Comparison of ENCODE assay signal across 10 cellular contexts in genomic region chr9:71895122-71895521, GRCh38. TPM values are rescaled to one million over a fixed set of nuclear protein-coding genes. Genes with fewer than 3 reads are reported as not detected.
DNase-seq lines count a peak whose midpoint lies in the region; ATAC-seq and TF ChIP-seq lines count a peak whose summit lies in the region.
"Had no signal": no experiment of that assay in that cellular context is flagged by ENCODE, and none has a peak within 500 bp of the region (broad histone marks: within the 10 kb centered on the region; RNA-seq: fewer than 3 reads in every experiment).

No MANE protein-coding gene starts in this region.

- no peaks in the 10 kb centered on the region for H3K27me3 ChIP-seq in PC-3 (ENCODE audit: low read length)
- H3K27me3 ChIP-seq: heart left ventricle had no signal

- H4K20me1 ChIP-seq in PC-3 (ENCODE audit: low read length), result no peaks in the 10 kb centered on the region

- H3K9me3 ChIP-seq in PC-3 (ENCODE audit: low read length), result no peaks in the 10 kb centered on the region
- H3K9me3 ChIP-seq: heart left ventricle had no signal

- no peaks in the 10 kb centered on the region for H3K9me2 ChIP-seq in PC-3 (replicated peaks; ENCODE audit: low read length)

- no peak overlapping the region for H3K27ac ChIP-seq in PC-3 (ENCODE audit: low read length)
- H3K27ac ChIP-seq: heart left ventricle had no signal

- POLR2A ChIA-PET in PC-3 (lab: Charles Lee; ENCODE audit: unreplicated experiment), result no interaction called here

- intact Hi-C loops in PC-3 (cut with micrococcal nuclease), result no loop called here

- ATAC-seq in GM18873 (IDR thresholded peaks at IDR 0.05; ENCODE audit: low FRiP score, unreplicated experiment), result peak; percentile 55
- ATAC-seq in HG02759 (IDR thresholded peaks at IDR 0.05; ENCODE audit: unreplicated experiment), result peak; percentile 48
- ATAC-seq in PC-3, result no peak
- ATAC-seq: heart left ventricle had no signal

- H3K4me2 ChIP-seq in PC-3 (ENCODE audit: low read length), result no peak overlapping the region

- CTCF ChIA-PET in PC-3 (lab: Charles Lee), result no interaction called here

- no TSS peak for BruUV-seq in PC-3 (replicated peaks; lab: Mats Ljungman, UMichigan)

- DNase-seq in SIG-M5 (lab: John Stamatoyannopoulos, UW) (peak; percentile 3), iris pigment epithelial cell (ENCODE audit: low read depth) (peak; percentile 74), PC-3 (no peak), SW480 (ENCODE audit: low spot score) (no peak), HK-2 (ENCODE audit: unreplicated experiment) (no peak)
- DNase-seq in activated CD4-positive, alpha-beta T cell treated with anti-CD3 and anti-CD28 coated beads for 1 hour, result no peak
- DNase-seq: heart left ventricle, NCI-H2081 treated with DMSO at 0.1 percent for 48 hours had no signal

- peaks cover 82% of the 10 kb centered on the region for H3K79me2 ChIP-seq in PC-3 (ENCODE audit: low read length)

- H3K4me3 ChIP-seq in PC-3 (ENCODE audit: low read length), result no peak overlapping the region
- H3K4me3 ChIP-seq: heart left ventricle had no signal

- H2AFZ ChIP-seq in PC-3 (ENCODE audit: low read length), result no peak overlapping the region

- H3F3A ChIP-seq in PC-3 (ENCODE audit: low read length, unreplicated experiment), result no peaks in the 10 kb centered on the region

- H3K9ac ChIP-seq in PC-3 (ENCODE audit: low read length), result no peak overlapping the region

- no peaks in the 10 kb centered on the region for H3K4me1 ChIP-seq in PC-3 (ENCODE audit: insufficient read depth, low read length)

- no peak for TF ChIP-seq CTCF in PC-3 (conservative IDR thresholded peaks at IDR 0.05; ENCODE audit: low read depth, low read length)

- H3K36me3 ChIP-seq in PC-3 (ENCODE audit: low read depth, low read length), result no peaks in the 10 kb centered on the region
- H3K36me3 ChIP-seq: heart left ventricle had no signal

RNA-seq across cellular contexts. Expression of gene ABHD17B, which starts 15.9 kb away (rescaled TPM):
- total RNA-seq in PC-3 (2014; rRNA removed), result 10.0 and 11.6 TPM in 2 replicates

RNA-seq across cellular contexts. Expression of gene C9orf85, which starts 16.3 kb away (rescaled TPM):
- total RNA-seq in PC-3 (2014; rRNA removed), result 7.9 and 13.4 TPM in 2 replicates

Comparison
In these comparisons a context has a peak if more than half of its experiments do, and no peak if none do; other contexts are left out.
1. DNase-seq: peak in SIG-M5 (single experiment) and iris pigment epithelial cell (single experiment); none in PC-3 (single experiment), SW480 (single experiment), activated CD4-positive, alpha-beta T cell treated with anti-CD3 and anti-CD28 coated beads for 1 hour (single experiment) and HK-2 (single experiment).